ENCODE assay signal across 11 cellular contexts in genomic region chr9:34084562-34084961, GRCh38. TPM values are rescaled to one million over a fixed set of nuclear protein-coding genes. Genes with fewer than 3 reads are reported as not detected.
DNase-seq lines count a peak whose midpoint lies in the region; ATAC-seq, FAIRE-seq and TF ChIP-seq lines count a peak whose summit lies in the region.
"Had no signal": no experiment of that assay in that cellular context is flagged by ENCODE, and none has a peak within 500 bp of the region (broad histone marks: within the 10 kb centered on the region; RNA-seq: fewer than 3 reads in every experiment).

No MANE protein-coding gene starts in this region.

- no peaks in the 10 kb centered on the region for H3K9me3 ChIP-seq in kidney (ENCODE audit: control insufficient read depth in 1 of 2, low read length in 2 of 2)

- FAIRE-seq in kidney (lab: Jason Lieb, UNC), result no peak

- no peaks in the 10 kb centered on the region for H3K27me3 ChIP-seq in rectal smooth muscle tissue (ENCODE audit: control insufficient read depth, insufficient read depth, low read length)
- H3K27me3 ChIP-seq: brain microvascular endothelial cell had no signal

- no peak for TF ChIP-seq CTCF in kidney (IDR thresholded peaks at IDR 0.05; ENCODE audit: borderline replicate concordance, extremely low read depth, insufficient read depth)

- H3K27ac ChIP-seq in rectal smooth muscle tissue (ENCODE audit: low read depth, low read length), result peak overlapping the region; percentile 85
- H3K27ac ChIP-seq in kidney (ENCODE audit: low read depth in 2 of 2, low read length in 2 of 2), result peak overlapping the region in 1 of 2 donors; percentile 17
- H3K27ac ChIP-seq: brain microvascular endothelial cell had no signal

- H3K36me3 ChIP-seq in rectal smooth muscle tissue (ENCODE audit: control insufficient read depth, insufficient read depth, low read length), result peaks cover 16% of the 10 kb centered on the region
- H3K36me3 ChIP-seq in kidney (ENCODE audit: control insufficient read depth in 1 of 2, insufficient read depth in 2 of 2, low read length in 2 of 2), result peaks cover 18 to 33% of the 10 kb centered on the region in 2 donors

- peak; percentile 85 for DNase-seq in Ammon's horn (ENCODE audit: low spot score)
- DNase-seq in anterior cingulate cortex (lab: John Stamatoyannopoulos, UW), result peak in 52 of 58 donors; percentile 6 to 91 (median 52)
- DNase-seq in left ventricle myocardium superior, result peak; percentile 35
- no peak for DNase-seq in NCI-H526 (lab: John Stamatoyannopoulos, UW)
- no peak for DNase-seq in DMS153 treated with DMSO at 0.1 percent for 48 hours (lab: John Stamatoyannopoulos, UW; ENCODE audit: unreplicated experiment)
- DNase-seq in NK-92 (lab: John Stamatoyannopoulos, UW; ENCODE audit: unreplicated experiment), result no peak
- DNase-seq in kidney, result no peak
- DNase-seq: AML-193; brain microvascular endothelial cell; stimulated activated CD4-positive, alpha-beta T cell treated with anti-CD3 and anti-CD28 coated beads, Interleukin-1b, Interleukin-23, amount 100 ng/mL, for 48 hours had no signal

- no peak overlapping the region for H3K9ac ChIP-seq in rectal smooth muscle tissue (ENCODE audit: low read length)
- H3K9ac ChIP-seq in kidney (ENCODE audit: low read length in 2 of 2), result no peak overlapping the region

- ATAC-seq in left ventricle myocardium superior, result peak; percentile 80

- H3K4me3 ChIP-seq in rectal smooth muscle tissue (ENCODE audit: low read length) (no peak overlapping the region), kidney (ENCODE audit: low read length in 2 of 2) (no peak overlapping the region)

- H3K4me1 ChIP-seq in rectal smooth muscle tissue (ENCODE audit: control insufficient read depth, insufficient read depth, low read length) (peaks cover 9% of the 10 kb centered on the region), kidney (ENCODE audit: control insufficient read depth in 1 of 2, insufficient read depth in 1 of 2, low read depth in 1 of 2, low read length in 2 of 2) (no peaks in the 10 kb centered on the region)

- intact Hi-C loops in left ventricle myocardium superior (cut with micrococcal nuclease) (no loop called here), kidney (cut with DNase I) (no loop called here)

RNA-seq across cellular contexts. Expression of gene UBAP2, which starts 35.9 kb away (rescaled TPM):
- total RNA-seq in left ventricle myocardium superior (34.9 TPM), kidney (33.1 TPM)
- polyA plus RNA-seq in kidney (ENCODE audit: insufficient read depth, low read depth, low replicate concordance), result 11.0 TPM

RNA-seq across cellular contexts. Expression of gene DCAF12, which starts 41.9 kb away (rescaled TPM):
- total RNA-seq in left ventricle myocardium superior, result 17.3 TPM
- 33.0 TPM for total RNA-seq in kidney
- polyA plus RNA-seq in kidney (ENCODE audit: insufficient read depth, low read depth, low replicate concordance), result 11.8 TPM

Comparison
In these comparisons a context has a peak if more than half of its experiments do, and no peak if none do; other contexts are left out.
1. DNase-seq: peak in Ammon's horn (single experiment), anterior cingulate cortex (52 of 58) and left ventricle myocardium superior (single experiment); none in NCI-H526 (0 of 2), DMS153 treated with DMSO at 0.1 percent for 48 hours (single experiment), NK-92 (single experiment) and kidney (single experiment).